ENCODE assay signal across 8 cellular contexts in genomic region chr11:68009391-68010000, GRCh38. TPM values are rescaled to one million over a fixed set of nuclear protein-coding genes. Genes with fewer than 3 reads are reported as not detected.
DNase-seq lines count a peak whose midpoint lies in the region; ATAC-seq and TF ChIP-seq lines count a peak whose summit lies in the region.

No MANE protein-coding gene starts in this region.

- H3K4me3 Mint-ChIP-seq in dendritic cell treated with granulocyte-macrophage colony-stimulating factor and Interleukin-4, amounts not matched to agents 40 ng/mL and 50 ng/mL, for 4 days = peak overlapping the region; percentile 87
- H3K4me3 Mint-ChIP-seq in osteocyte (ENCODE audit: unreplicated experiment) = no peak overlapping the region

- H3K27ac Mint-ChIP-seq in dendritic cell treated with granulocyte-macrophage colony-stimulating factor and Interleukin-4, amounts not matched to agents 40 ng/mL and 50 ng/mL, for 4 days = peak overlapping the region; percentile 99
- peak overlapping the region; percentile 97 for H3K27ac Mint-ChIP-seq in osteocyte (ENCODE audit: unreplicated experiment)

- peak overlapping the region; percentile 89 for H3K9ac ChIP-seq in NT2/D1 (ENCODE audit: insufficient read length, low read depth)

- peak; percentile 54 for TF ChIP-seq CTCF in osteocyte (IDR thresholded peaks at IDR 0.05)

- DNase-seq in GDM1 (lab: John Stamatoyannopoulos, UW) (peak; percentile 23), NT2/D1 (ENCODE audit: low read depth, low spot score) (no peak), osteocyte (ENCODE audit: extremely low spot score, unreplicated experiment) (no peak), LoVo (ENCODE audit: low spot score) (no peak), germinal center (ENCODE audit: low spot score) (no peak)

- H3K36me3 Mint-ChIP-seq in dendritic cell treated with granulocyte-macrophage colony-stimulating factor and Interleukin-4, amounts not matched to agents 40 ng/mL and 50 ng/mL, for 4 days (ENCODE audit: low read depth) = peaks cover 29% of the 10 kb centered on the region
- H3K36me3 Mint-ChIP-seq in osteocyte (ENCODE audit: unreplicated experiment) = no peaks in the 10 kb centered on the region

- H3K9me3 Mint-ChIP-seq in dendritic cell treated with granulocyte-macrophage colony-stimulating factor and Interleukin-4, amounts not matched to agents 40 ng/mL and 50 ng/mL, for 4 days = no peaks in the 10 kb centered on the region
- H3K9me3 Mint-ChIP-seq in osteocyte (ENCODE audit: unreplicated experiment) = no peaks in the 10 kb centered on the region

- H3K4me1 ChIP-seq in NT2/D1 (ENCODE audit: insufficient read depth, insufficient read length) = peaks cover 41% of the 10 kb centered on the region

- no peaks in the 10 kb centered on the region for H3K27me3 ChIP-seq in NT2/D1 (ENCODE audit: insufficient read depth, insufficient read length)

- H3K36me3 ChIP-seq in NT2/D1 (ENCODE audit: insufficient read depth, insufficient read length, low read length) = no peaks in the 10 kb centered on the region

- H3K27me3 Mint-ChIP-seq in dendritic cell treated with granulocyte-macrophage colony-stimulating factor and Interleukin-4, amounts not matched to agents 40 ng/mL and 50 ng/mL, for 4 days = no peaks in the 10 kb centered on the region
- no peaks in the 10 kb centered on the region for H3K27me3 Mint-ChIP-seq in osteocyte (ENCODE audit: unreplicated experiment)

- intact Hi-C loops in dendritic cell treated with granulocyte-macrophage colony-stimulating factor and Interleukin-4, amounts not matched to agents 40 ng/mL and 50 ng/mL, for 4 days (cut with micrococcal nuclease) = no loop called here

- no peaks in the 10 kb centered on the region for H3K9me3 ChIP-seq in NT2/D1 (ENCODE audit: insufficient read depth, low read length)

- H3K4me3 ChIP-seq in NT2/D1 (ENCODE audit: insufficient read length, low read depth) = no peak overlapping the region

- ATAC-seq in GM18909 (IDR thresholded peaks at IDR 0.05; ENCODE audit: poor library complexity, unreplicated experiment) (no peak), HG03460 (IDR thresholded peaks at IDR 0.05; ENCODE audit: unreplicated experiment) (no peak)

- H3K4me1 Mint-ChIP-seq in dendritic cell treated with granulocyte-macrophage colony-stimulating factor and Interleukin-4, amounts not matched to agents 40 ng/mL and 50 ng/mL, for 4 days (ENCODE audit: low read depth) = peaks cover 91% of the 10 kb centered on the region
- peaks cover 67% of the 10 kb centered on the region for H3K4me1 Mint-ChIP-seq in osteocyte (ENCODE audit: unreplicated experiment)

RNA-seq across cellular contexts. Expression of gene ALDH3B1, which starts 0.6 kb away (rescaled TPM):
- total RNA-seq in osteocyte = 4.7 and 6.5 TPM in 2 replicates

RNA-seq across cellular contexts. Expression of gene UNC93B1, which starts 5.6 kb away (rescaled TPM):
- 26.0 and 29.3 TPM in 2 replicates for total RNA-seq in osteocyte

RNA-seq across cellular contexts. Expression of gene NDUFS8, which starts 21.0 kb away (rescaled TPM):
- 134 and 143 TPM in 2 replicates for total RNA-seq in osteocyte

RNA-seq across cellular contexts. Expression of gene TCIRG1, which starts 29.3 kb away (rescaled TPM):
- 53.0 and 54.2 TPM in 2 replicates for total RNA-seq in osteocyte
